In genomic region chr10:110017940-110018339, GRCh38 we compare ENCODE assay signal across 1 cellular context.
TF ChIP-seq lines count a peak whose summit lies in the region.

No MANE protein-coding gene starts in this region.

TF ChIP-seq in IMR-90, 13 proteins besides CTCF, POLR2A, EP300 and RAD21 (continued from another document):
- TF ChIP-seq CHD1 (IDR thresholded peaks at IDR 0.05; ENCODE audit: low read depth, low read length) = no peak
- no peak for TF ChIP-seq RFX5 (IDR thresholded peaks at IDR 0.05; ENCODE audit: low read depth, low read length)
- no peak for TF ChIP-seq NFE2L2 (IDR thresholded peaks at IDR 0.05; ENCODE audit: low read depth, low read length)
- no peak for TF ChIP-seq USF2 (IDR thresholded peaks at IDR 0.05; ENCODE audit: low read depth, low read length)
- TF ChIP-seq MXI1 (IDR thresholded peaks at IDR 0.05; ENCODE audit: borderline replicate concordance, low read depth, low read length) = no peak
- no peak for TF ChIP-seq FOS (IDR thresholded peaks at IDR 0.05; ENCODE audit: low read depth, low read length)
- TF ChIP-seq ELK1 (IDR thresholded peaks at IDR 0.05; ENCODE audit: borderline replicate concordance, low read depth, low read length) = no peak
- no peak for TF ChIP-seq SMC3 (IDR thresholded peaks at IDR 0.05; ENCODE audit: low read depth, low read length)
- no peak for TF ChIP-seq BHLHE40 (IDR thresholded peaks at IDR 0.05; ENCODE audit: low read depth, low read length)
- no peak for TF ChIP-seq MAFK (IDR thresholded peaks at IDR 0.05; ENCODE audit: low read depth, low read length)
- TF ChIP-seq RCOR1 (IDR thresholded peaks at IDR 0.05; ENCODE audit: insufficient replicate concordance, low read length) = no peak
